10 cellular contexts compared by ENCODE assay signal in the genomic region with DNA sequence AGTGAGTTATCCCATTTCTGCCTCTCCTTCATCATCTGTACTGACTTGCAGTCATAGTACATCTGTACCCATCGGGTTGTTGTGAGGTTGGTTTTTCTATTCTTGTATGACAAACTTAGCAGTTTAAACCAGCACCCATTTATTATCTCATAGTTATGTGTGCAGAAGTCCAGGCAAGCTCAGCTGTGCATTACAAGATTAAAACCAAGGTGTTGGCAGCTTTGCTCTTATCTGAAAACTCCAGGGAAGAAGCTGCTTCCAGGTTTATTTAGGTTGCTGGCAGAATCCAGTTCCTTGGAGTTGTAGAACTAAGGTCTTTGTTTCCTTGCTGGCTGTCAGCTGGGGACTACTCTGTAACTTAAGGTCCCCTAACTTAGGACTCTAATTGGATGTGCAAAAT. TPM values are rescaled to one million over a fixed set of nuclear protein-coding genes. Genes with fewer than 3 reads are reported as not detected.
DNase-seq lines count a peak whose midpoint lies in the region; ATAC-seq and TF ChIP-seq lines count a peak whose summit lies in the region.
"Not testable (repeated sequence)": the region's sequence is repeated elsewhere in the genome, so short reads cannot be mapped to it uniquely, and the experiment has no call there.
"Had no signal": no experiment of that assay in that cellular context is flagged by ENCODE, and none has a peak within 500 bp of the region (broad histone marks: within the 10 kb centered on the region; RNA-seq: fewer than 3 reads in every experiment).

No MANE protein-coding gene starts in this region.

- not testable (repeated sequence) for H3K27me3 Mint-ChIP-seq in CD4-positive, alpha-beta T cell; HFFc6 (ENCODE audit: insufficient read depth); T-helper 17 cell; activated CD8-positive, alpha-beta T cell treated with anti-CD3 and anti-CD28 coated beads for 36 hours; activated naive CD4-positive, alpha-beta T cell treated with anti-CD3 and anti-CD28 coated beads for 36 hours (ENCODE audit: low read depth); brain; naive thymus-derived CD8-positive, alpha-beta T cell

- TF ChIP-seq CTCF in CD4-positive, alpha-beta T cell (IDR thresholded peaks at IDR 0.05); HFFc6 (IDR thresholded peaks at IDR 0.05); activated CD8-positive, alpha-beta T cell treated with anti-CD3 and anti-CD28 coated beads for 36 hours (IDR thresholded peaks at IDR 0.05); brain (conservative IDR thresholded peaks at IDR 0.05): not testable (repeated sequence)

- H3K9me3 Mint-ChIP-seq in CD4-positive, alpha-beta T cell; HFFc6; activated CD8-positive, alpha-beta T cell treated with anti-CD3 and anti-CD28 coated beads for 36 hours; activated naive CD4-positive, alpha-beta T cell treated with anti-CD3 and anti-CD28 coated beads for 36 hours; brain; naive thymus-derived CD8-positive, alpha-beta T cell; stimulated activated effector memory CD8-positive, alpha-beta T cell treated with anti-CD3 and anti-CD28 coated beads, Interleukin-12 subunit alpha, Interleukin-12 subunit beta, amount 100 ng/mL, for 72 hours: not testable (repeated sequence)

- H3K27ac ChIP-seq in CD4-positive, alpha-beta T cell (ENCODE audit: low read depth, low read length) = not testable (repeated sequence)

- not testable (repeated sequence) for H3K9me3 ChIP-seq in CD4-positive, alpha-beta T cell (ENCODE audit: control insufficient read depth, low read length); T-helper 17 cell (ENCODE audit: control insufficient read depth, low read length, poor library complexity, severe bottlenecking)

- peak overlapping the region; percentile 79 for H3K27ac Mint-ChIP-seq in CD4-positive, alpha-beta T cell
- not testable (repeated sequence) for H3K27ac Mint-ChIP-seq in HFFc6; activated CD8-positive, alpha-beta T cell treated with anti-CD3 and anti-CD28 coated beads for 36 hours; activated naive CD4-positive, alpha-beta T cell treated with anti-CD3 and anti-CD28 coated beads for 36 hours; brain
- H3K27ac Mint-ChIP-seq in T-helper 17 cell = peak overlapping the region; percentile 47
- peak overlapping the region in 5 of 10 donors; percentile 31 to 72 (median 68) for H3K27ac Mint-ChIP-seq in naive thymus-derived CD8-positive, alpha-beta T cell
- H3K27ac Mint-ChIP-seq in stimulated activated effector memory CD8-positive, alpha-beta T cell treated with anti-CD3 and anti-CD28 coated beads, Interleukin-12 subunit alpha, Interleukin-12 subunit beta, amount 100 ng/mL, for 72 hours = peak overlapping the region; percentile 20

- POLR2A ChIA-PET in CD4-positive, alpha-beta T cell (lab: Charles Lee); naive thymus-derived CD8-positive, alpha-beta T cell (lab: Charles Lee): not testable (repeated sequence)
- POLR2A ChIA-PET in activated CD8-positive, alpha-beta T cell treated with anti-CD3 and anti-CD28 coated beads for 36 hours (lab: Charles Lee) = interaction anchor here (1.6 kb wide), 1 partner anchor 10 kb away, joined by 3 read pairs; no protein-coding TSS in a partner anchor

- H3K4me1 Mint-ChIP-seq in CD4-positive, alpha-beta T cell (ENCODE audit: low read depth) = peaks cover 30% of the 10 kb centered on the region
- H3K4me1 Mint-ChIP-seq in HFFc6 (ENCODE audit: low read depth) (peaks cover 37% of the 10 kb centered on the region), T-helper 17 cell (peaks cover 13% of the 10 kb centered on the region), brain (peaks cover 35% of the 10 kb centered on the region)
- peaks cover 37% of the 10 kb centered on the region for H3K4me1 Mint-ChIP-seq in activated CD8-positive, alpha-beta T cell treated with anti-CD3 and anti-CD28 coated beads for 36 hours (ENCODE audit: low read depth)
- H3K4me1 Mint-ChIP-seq in activated naive CD4-positive, alpha-beta T cell treated with anti-CD3 and anti-CD28 coated beads for 36 hours (ENCODE audit: low read depth) = peaks cover 42% of the 10 kb centered on the region
- peaks cover 24 to 40% (median 35%) of the 10 kb centered on the region in 4 donors for H3K4me1 Mint-ChIP-seq in naive thymus-derived CD8-positive, alpha-beta T cell
- peaks cover 41% of the 10 kb centered on the region for H3K4me1 Mint-ChIP-seq in stimulated activated effector memory CD8-positive, alpha-beta T cell treated with anti-CD3 and anti-CD28 coated beads, Interleukin-12 subunit alpha, Interleukin-12 subunit beta, amount 100 ng/mL, for 72 hours

- intact Hi-C loops in CD4-positive, alpha-beta T cell (cut with DNase I, micrococcal nuclease) = loop anchor here in 1 of 2 experiments (10.0 kb wide), 3 partner anchors 341 to 1121 kb away; no protein-coding TSS in a partner anchor
- intact Hi-C loops in activated CD8-positive, alpha-beta T cell treated with anti-CD3 and anti-CD28 coated beads for 36 hours (cut with micrococcal nuclease) = not testable (repeated sequence)
- intact Hi-C loops in activated naive CD4-positive, alpha-beta T cell treated with anti-CD3 and anti-CD28 coated beads for 36 hours (cut with micrococcal nuclease) = loop anchor here (10.0 kb wide), 1 partner anchor 1121 kb away; no protein-coding TSS in a partner anchor

- ATAC-seq in CD4-positive, alpha-beta T cell (ENCODE audit: poor library complexity); T-helper 17 cell; activated CD8-positive, alpha-beta T cell treated with anti-CD3 and anti-CD28 coated beads for 36 hours; naive thymus-derived CD8-positive, alpha-beta T cell; stimulated activated effector memory CD8-positive, alpha-beta T cell treated with anti-CD3 and anti-CD28 coated beads, Interleukin-12 subunit alpha, Interleukin-12 subunit beta, amount 100 ng/mL, for 72 hours: not testable (repeated sequence)

- not testable (repeated sequence) for DNase-seq in CD4-positive, alpha-beta T cell; HFFc6; T-helper 17 cell; activated CD8-positive, alpha-beta T cell treated with anti-CD3 and anti-CD28 coated beads for 36 hours; activated naive CD4-positive, alpha-beta T cell treated with anti-CD3 and anti-CD28 coated beads for 36 hours; naive thymus-derived CD8-positive, alpha-beta T cell; stimulated activated effector memory CD8-positive, alpha-beta T cell treated with anti-CD3 and anti-CD28 coated beads, Interleukin-12 subunit alpha, Interleukin-12 subunit beta, amount 100 ng/mL, for 72 hours (ENCODE audit: low spot score in 2 of 2)

- peaks cover 53% of the 10 kb centered on the region for H3K36me3 Mint-ChIP-seq in CD4-positive, alpha-beta T cell (ENCODE audit: low read depth)
- not testable (repeated sequence) for H3K36me3 Mint-ChIP-seq in HFFc6 (ENCODE audit: low read depth); T-helper 17 cell (ENCODE audit: low read depth)
- peaks cover 41% of the 10 kb centered on the region for H3K36me3 Mint-ChIP-seq in activated CD8-positive, alpha-beta T cell treated with anti-CD3 and anti-CD28 coated beads for 36 hours (ENCODE audit: low read depth)
- H3K36me3 Mint-ChIP-seq in activated naive CD4-positive, alpha-beta T cell treated with anti-CD3 and anti-CD28 coated beads for 36 hours (ENCODE audit: low read depth) = peaks cover 21% of the 10 kb centered on the region
- peaks cover 24% of the 10 kb centered on the region for H3K36me3 Mint-ChIP-seq in brain
- H3K36me3 Mint-ChIP-seq in naive thymus-derived CD8-positive, alpha-beta T cell = peaks cover 0 to 29% (median 0%) of the 10 kb centered on the region in 3 donors
- H3K36me3 Mint-ChIP-seq in stimulated activated effector memory CD8-positive, alpha-beta T cell treated with anti-CD3 and anti-CD28 coated beads, Interleukin-12 subunit alpha, Interleukin-12 subunit beta, amount 100 ng/mL, for 72 hours = peaks cover 74% of the 10 kb centered on the region

- H3K27me3 ChIP-seq in CD4-positive, alpha-beta T cell (ENCODE audit: control insufficient read depth, insufficient read depth, low read length) = not testable (repeated sequence)

- CTCF ChIA-PET in CD4-positive, alpha-beta T cell (lab: Charles Lee); activated CD8-positive, alpha-beta T cell treated with anti-CD3 and anti-CD28 coated beads for 36 hours (lab: Charles Lee); activated naive CD4-positive, alpha-beta T cell treated with anti-CD3 and anti-CD28 coated beads for 36 hours (lab: Charles Lee): not testable (repeated sequence)

- peak overlapping the region; percentile 78 for H3K4me3 Mint-ChIP-seq in CD4-positive, alpha-beta T cell
- H3K4me3 Mint-ChIP-seq in HFFc6 (peak overlapping the region; percentile 17; the same call in 1 of the 2 replicates), brain (peak overlapping the region; percentile 54 to 84 (median 58))
- not testable (repeated sequence) for H3K4me3 Mint-ChIP-seq in T-helper 17 cell
- peak overlapping the region; percentile 98 for H3K4me3 Mint-ChIP-seq in activated CD8-positive, alpha-beta T cell treated with anti-CD3 and anti-CD28 coated beads for 36 hours
- H3K4me3 Mint-ChIP-seq in activated naive CD4-positive, alpha-beta T cell treated with anti-CD3 and anti-CD28 coated beads for 36 hours = peak overlapping the region; percentile 29
- H3K4me3 Mint-ChIP-seq in naive thymus-derived CD8-positive, alpha-beta T cell = peak overlapping the region in 8 of 10 donors; percentile 22 to 98 (median 48)
- H3K4me3 Mint-ChIP-seq in stimulated activated effector memory CD8-positive, alpha-beta T cell treated with anti-CD3 and anti-CD28 coated beads, Interleukin-12 subunit alpha, Interleukin-12 subunit beta, amount 100 ng/mL, for 72 hours = peak overlapping the region; percentile 95

RNA-seq across cellular contexts. Expression of a gene that starts 3.3 kb away (rescaled TPM):
- 10 to 100 TPM; 55.3 to 58.7 TPM for total RNA-seq in CD4-positive, alpha-beta T cell
- total RNA-seq in HFFc6 (2021; fragmentation: NEBNext Ultra II Directional; extraction: Animal tissue kit (Norgen Biotek cat#: 25700)) = 100 to 1,000 TPM in 1 of 6 experiments, 10 to 100 TPM in 5; 82.2 to 109 (median 95.8) TPM
- total RNA-seq in T-helper 17 cell = 10 to 100 TPM; 58.4 to 89.1 TPM
- 100 to 1,000 TPM; 158 to 162 TPM for total RNA-seq in activated CD8-positive, alpha-beta T cell treated with anti-CD3 and anti-CD28 coated beads for 36 hours
- 100 to 1,000 TPM; 230 to 231 TPM for total RNA-seq in activated naive CD4-positive, alpha-beta T cell treated with anti-CD3 and anti-CD28 coated beads for 36 hours
- 191 TPM for polyA plus RNA-seq in brain (ENCODE audit: insufficient read depth, low read depth, low replicate concordance)
- 10 to 100 TPM; 95.6 to 99.1 TPM for total RNA-seq in naive thymus-derived CD8-positive, alpha-beta T cell
- polyA plus RNA-seq in naive thymus-derived CD8-positive, alpha-beta T cell = 100 to 1,000 TPM; 103 to 156 (median 104) TPM

RNA-seq across cellular contexts. Expression of a gene that starts 19.6 kb away (rescaled TPM):
- not detected for total RNA-seq in CD4-positive, alpha-beta T cell
- total RNA-seq in HFFc6 (2021; fragmentation: NEBNext Ultra II Directional; extraction: Animal tissue kit (Norgen Biotek cat#: 25700)) = not detected
- total RNA-seq in T-helper 17 cell = not detected
- total RNA-seq in activated CD8-positive, alpha-beta T cell treated with anti-CD3 and anti-CD28 coated beads for 36 hours = not detected
- total RNA-seq in activated naive CD4-positive, alpha-beta T cell treated with anti-CD3 and anti-CD28 coated beads for 36 hours = not detected
- 0.36 TPM for polyA plus RNA-seq in brain (ENCODE audit: insufficient read depth, low read depth, low replicate concordance)
- not detected for total RNA-seq in naive thymus-derived CD8-positive, alpha-beta T cell
- not detected for polyA plus RNA-seq in naive thymus-derived CD8-positive, alpha-beta T cell
- polyA plus RNA-seq: A549, CD14-positive monocyte had no signal

RNA-seq across cellular contexts. Expression of a gene that starts 32.2 kb away (rescaled TPM):
- total RNA-seq in CD4-positive, alpha-beta T cell = under 1 TPM; 0.50 to 0.60 TPM
- total RNA-seq in HFFc6 (2021; fragmentation: NEBNext Ultra II Directional; extraction: Animal tissue kit (Norgen Biotek cat#: 25700)) = 1 to 10 TPM; 5.6 to 8.2 (median 7.3) TPM
- 1 to 10 TPM; 1.4 to 2.3 TPM for total RNA-seq in T-helper 17 cell
- 10 to 100 TPM; 10.2 to 10.4 TPM for total RNA-seq in activated CD8-positive, alpha-beta T cell treated with anti-CD3 and anti-CD28 coated beads for 36 hours
- total RNA-seq in activated naive CD4-positive, alpha-beta T cell treated with anti-CD3 and anti-CD28 coated beads for 36 hours = 1 to 10 TPM; 6.8 to 7.1 TPM
- 32.3 TPM for polyA plus RNA-seq in brain (ENCODE audit: insufficient read depth, low read depth, low replicate concordance)
- total RNA-seq in naive thymus-derived CD8-positive, alpha-beta T cell = under 1 TPM; 0.44 to 0.49 TPM
- polyA plus RNA-seq in naive thymus-derived CD8-positive, alpha-beta T cell = under 1 TPM in 1 of 3 donors, not detected in 2; 0.53 TPM
- polyA plus RNA-seq: CD14-positive monocyte had no signal
